Comparison of ENCODE assay signal across 12 cellular contexts in the genomic region with DNA sequence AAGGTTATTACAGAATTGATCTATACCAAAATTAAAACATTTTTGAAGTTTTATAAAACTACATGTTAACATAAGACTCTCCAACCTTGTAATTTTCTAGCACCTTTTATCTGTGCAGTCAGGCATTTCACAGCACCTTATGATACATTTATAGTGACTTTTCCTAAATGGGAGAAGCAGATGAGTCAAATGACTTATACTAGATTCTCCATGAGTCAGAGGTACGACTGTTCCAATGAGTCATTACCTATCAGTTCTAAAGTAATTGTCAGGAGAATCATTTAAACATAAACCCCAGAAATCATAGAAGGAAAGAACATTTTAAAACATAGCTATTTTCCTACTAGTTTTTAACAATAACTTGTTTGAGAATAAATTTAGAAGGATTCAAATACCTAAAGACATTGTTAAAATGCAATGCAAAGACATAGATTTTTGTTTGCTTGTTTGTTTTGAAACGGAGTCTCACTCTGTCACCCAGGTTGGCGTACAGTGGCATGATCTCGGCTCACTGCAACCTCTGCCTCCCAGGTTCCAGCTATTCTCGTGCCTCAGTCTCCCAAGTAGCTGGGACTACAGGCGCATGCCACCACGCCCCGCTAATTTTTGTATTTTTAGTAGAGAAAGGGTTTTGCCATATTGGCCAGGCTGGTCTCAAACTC. TPM values are rescaled to one million over a fixed set of nuclear protein-coding genes. Genes with fewer than 3 reads are reported as not detected.
A peak's percentile ranks its signal among the peaks of the same experiment; 100 is the strongest.
DNase-seq lines count a peak whose midpoint lies in the region; FAIRE-seq and TF ChIP-seq lines count a peak whose summit lies in the region.
"Had no signal": no experiment of that assay in that cellular context is flagged by ENCODE, and none has a peak within 500 bp of the region (broad histone marks: within the 10 kb centered on the region; RNA-seq: fewer than 3 reads in every experiment).

No MANE protein-coding gene starts in this region.

- no peak overlapping the region for H3K4me3 Mint-ChIP-seq in endothelial cell (ENCODE audit: unreplicated experiment)

- WGBS in transverse colon (ENCODE audit: low coverage in 1 of 2), 2 donors: 87 to 88% methylated on average over 8 of the region's 8 CpGs
- WGBS in stomach, 5 donors: 84 to 88% (median 85%) methylated on average over 8 of the region's 8 CpGs

- TF ChIP-seq EP300 in transverse colon (IDR thresholded peaks at IDR 0.05; ENCODE audit: low read depth) (no peak), stomach (IDR thresholded peaks at IDR 0.05) (no peak)

- H3K4me3 ChIP-seq in LNCaP clone FGC (ENCODE audit: low read depth, low read length) (no peak overlapping the region), bronchial epithelial cell (ENCODE audit: low read depth, low read length) (no peak overlapping the region), osteoblast (ENCODE audit: insufficient read depth, low read length) (no peak overlapping the region), transverse colon (no peak overlapping the region), stomach (no peak overlapping the region)

- FAIRE-seq in bronchial epithelial cell (lab: Jason Lieb, UNC): no peak
- FAIRE-seq: H1 had no signal

- H3K36me3 Mint-ChIP-seq in endothelial cell (ENCODE audit: low read depth, unreplicated experiment): no peaks in the 10 kb centered on the region

- no peaks in the 10 kb centered on the region for H3K27me3 ChIP-seq in bronchial epithelial cell (ENCODE audit: control insufficient read depth, insufficient read depth, low read length)
- no peaks in the 10 kb centered on the region for H3K27me3 ChIP-seq in osteoblast (ENCODE audit: insufficient read depth, low read length)
- no peaks in the 10 kb centered on the region for H3K27me3 ChIP-seq in transverse colon
- no peaks in the 10 kb centered on the region for H3K27me3 ChIP-seq in stomach

- TF ChIP-seq POLR2A in transverse colon (IDR thresholded peaks at IDR 0.05): no peak
- no peak for TF ChIP-seq POLR2A in stomach (IDR thresholded peaks at IDR 0.05)

- in situ Hi-C loops in Caki2 (cut with HindIII; ENCODE audit: low pct_unique_long_range_greater_than_20kb, low sequenced_read_pairs): no loop called here
- in situ Hi-C loops in transverse colon (cut with MboI; ENCODE audit: low pct_ligation_motif_present in 1 of 4, low pct_unique_long_range_greater_than_20kb in 1 of 4, low sequenced_read_pairs in 3 of 4): no loop called here

- H3K4me1 ChIP-seq in osteoblast (ENCODE audit: insufficient read depth, low read length) (peaks cover 11% of the 10 kb centered on the region), transverse colon (no peaks in the 10 kb centered on the region), stomach (peaks cover 0 to 16% (median 11%) of the 10 kb centered on the region in 4 donors)

- no peak overlapping the region for H3K27ac Mint-ChIP-seq in endothelial cell (ENCODE audit: unreplicated experiment)

- no peaks in the 10 kb centered on the region for H4K20me1 ChIP-seq in osteoblast (ENCODE audit: insufficient read depth, low read length)

- H3K9me3 Mint-ChIP-seq in endothelial cell (ENCODE audit: unreplicated experiment): no peaks in the 10 kb centered on the region

- no peaks in the 10 kb centered on the region for H3K36me3 ChIP-seq in bronchial epithelial cell (ENCODE audit: control insufficient read depth, insufficient read depth, low read length)
- no peaks in the 10 kb centered on the region for H3K36me3 ChIP-seq in osteoblast (ENCODE audit: insufficient read depth, low read length)
- H3K36me3 ChIP-seq in transverse colon: no peaks in the 10 kb centered on the region
- no peaks in the 10 kb centered on the region for H3K36me3 ChIP-seq in stomach

- intact Hi-C loops in transverse colon (cut with DNase I; ENCODE audit: low total_unique reads) (no loop called here), stomach (cut with DNase I; ENCODE audit: low total_unique reads) (no loop called here)

- H3K79me2 ChIP-seq in osteoblast (ENCODE audit: insufficient read depth, low read length): no peaks in the 10 kb centered on the region

- no peak overlapping the region for H3K4me2 ChIP-seq in osteoblast (ENCODE audit: insufficient read depth, low read length)

- H3K27me3 Mint-ChIP-seq in endothelial cell (ENCODE audit: unreplicated experiment): no peaks in the 10 kb centered on the region

- H3K27ac ChIP-seq in osteoblast (ENCODE audit: low read depth, low read length) (no peak overlapping the region), transverse colon (no peak overlapping the region), stomach (no peak overlapping the region)

- TF ChIP-seq CTCF in LNCaP clone FGC (IDR thresholded peaks at IDR 0.05; ENCODE audit: control insufficient read depth, extremely low read depth, insufficient read depth): no peak
- TF ChIP-seq CTCF in bronchial epithelial cell (IDR thresholded peaks at IDR 0.05; ENCODE audit: insufficient read depth, low read length, severe bottlenecking): no peak
- no peak for TF ChIP-seq CTCF in osteoblast (IDR thresholded peaks at IDR 0.05; ENCODE audit: extremely low read depth, low read depth, low read length)
- no peak for TF ChIP-seq CTCF in endothelial cell (IDR thresholded peaks at IDR 0.05; ENCODE audit: unreplicated experiment)
- TF ChIP-seq CTCF in transverse colon (IDR thresholded peaks at IDR 0.05): no peak
- no peak for TF ChIP-seq CTCF in stomach (IDR thresholded peaks at IDR 0.05)

- peaks cover 3% of the 10 kb centered on the region for H3K4me1 Mint-ChIP-seq in endothelial cell (ENCODE audit: unreplicated experiment)

- H2AFZ ChIP-seq in osteoblast (ENCODE audit: low read length): no peak overlapping the region

- H3K9me3 ChIP-seq in osteoblast (ENCODE audit: low read depth, low read length) (no peaks in the 10 kb centered on the region), transverse colon (no peaks in the 10 kb centered on the region), stomach (no peaks in the 10 kb centered on the region)

- DNase-seq in Caki2 (ENCODE audit: low read depth) (peak; percentile 50), LNCaP clone FGC (ENCODE audit: low read depth) (peak; percentile 30), bronchial epithelial cell (ENCODE audit: low read depth) (peak; percentile 92), osteoblast (ENCODE audit: insufficient read length, low spot score, missing footprints) (peak; percentile 92), endothelial cell (ENCODE audit: low spot score) (no peak), transverse colon (no peak), stomach (no peak)
- no peak for DNase-seq in stimulated activated CD4-positive, alpha-beta T cell treated with anti-CD3 and anti-CD28 coated beads, Interleukin-15, amount 100 ng/mL, for 24 hours
- DNase-seq: amygdala, glutamatergic neuron, NCI-H2081 had no signal

RNA-seq across cellular contexts. Expression of a gene that starts 34.7 kb away (rescaled TPM):
- 7.4 and 15.7 TPM in 2 replicates for total RNA-seq in Caki2 (2014; rRNA removed; shearing (Covaris generic); ENCODE audit: low replicate concordance)
- 27.5 and 32.1 TPM in 2 replicates for total RNA-seq in bronchial epithelial cell
- 80.4 and 86.1 TPM in 2 replicates for total RNA-seq in osteoblast
- 24.9 TPM for total RNA-seq in endothelial cell (ENCODE audit: unreplicated experiment)
- 10 to 100 TPM; 44.6 to 84.8 (median 58.2) TPM for total RNA-seq in transverse colon
- total RNA-seq in stomach: 100 to 1,000 TPM in 3 of 5 donors, 10 to 100 TPM in 2; 79.8 to 164 (median 120) TPM
- polyA plus RNA-seq in stomach: 10 to 100 TPM in 2 of 3 donors, 1 to 10 TPM in 1; 6.0 to 13.7 (median 12.3) TPM

RNA-seq across cellular contexts. Expression of a gene that starts 47.9 kb away (rescaled TPM):
- total RNA-seq in Caki2 (2014; rRNA removed; shearing (Covaris generic); ENCODE audit: low replicate concordance): 6.1 and 10.6 TPM in 2 replicates
- total RNA-seq in bronchial epithelial cell: 4.2 and 6.4 TPM in 2 replicates
- 8.0 and 11.6 TPM in 2 replicates for total RNA-seq in osteoblast
- 2.7 TPM for total RNA-seq in endothelial cell (ENCODE audit: unreplicated experiment)
- 10 to 100 TPM; 13.1 to 34.0 (median 23.0) TPM for total RNA-seq in transverse colon
- 10 to 100 TPM in 3 of 5 donors, 1 to 10 TPM in 2; 4.7 to 62.6 (median 18.0) TPM for total RNA-seq in stomach
- 1 to 10 TPM in 2 of 3 donors, under 1 TPM in 1; 0.65 to 1.7 (median 1.7) TPM for polyA plus RNA-seq in stomach

Comparison
In these comparisons a context has a peak if more than half of its experiments do, and no peak if none do; other contexts are left out.
1. DNase-seq: peak in Caki2 (single experiment), LNCaP clone FGC (single experiment), bronchial epithelial cell (single experiment) and osteoblast (single experiment); none in endothelial cell (single experiment), transverse colon (single experiment), stomach (single experiment) and stimulated activated CD4-positive, alpha-beta T cell treated with anti-CD3 and anti-CD28 coated beads, Interleukin-15, amount 100 ng/mL, for 24 hours (single experiment).